ENCODE assay signal across 8 cellular contexts in genomic region chr19:47113446-47114348, GRCh38. TPM values are rescaled to one million over a fixed set of nuclear protein-coding genes. Genes with fewer than 3 reads are reported as not detected.
A peak's percentile ranks its signal among the peaks of the same experiment; 100 is the strongest.
DNase-seq lines count a peak whose midpoint lies in the region; ATAC-seq, FAIRE-seq and TF ChIP-seq lines count a peak whose summit lies in the region.

ZC3H4 (minus strand) TSS chr19:47113776; CDS start chr19:47112584, 1,192 bp downstream.

- FAIRE-seq in GM12891 (lab: Jason Lieb, UNC), result no peak
- peak; percentile 85 for FAIRE-seq in keratinocyte (lab: Jason Lieb, UNC)

- H3K4me3 Mint-ChIP-seq in activated CD4-positive, alpha-beta T cell treated with anti-CD3 and anti-CD28 coated beads for 36 hours, result peak within 1 kb of the TSS; percentile 93

- no peaks in the 10 kb centered on the region for H3K9me3 ChIP-seq in keratinocyte (ENCODE audit: control insufficient read depth, low read depth, low read length)

- peak within 1 kb of the TSS; percentile 82 for H2AFZ ChIP-seq in keratinocyte (ENCODE audit: control insufficient read depth, low read length)

- intact Hi-C loops in activated CD4-positive, alpha-beta T cell treated with anti-CD3 and anti-CD28 coated beads for 36 hours (cut with DNase I, micrococcal nuclease), result loop anchor here (1.0 to 10.0 kb wide), 29 partner anchors 17 to 1646 kb away; partner anchors contain the start of genes DHX34 (in 2 of the 2), SAE1 (in 2 of the 2), SLC1A5 (in 2 of the 2) and TMEM160 (in 2 of the 2)

- TF ChIP-seq POLR2A in GM12891 (IDR thresholded peaks at IDR 0.05; ENCODE audit: low read depth, low read length), result peak; percentile 69

- peak within 1 kb of the TSS; percentile 99 for H3K27ac ChIP-seq in keratinocyte (ENCODE audit: control insufficient read depth, insufficient read depth, low read length)

- H3K27ac Mint-ChIP-seq in activated CD4-positive, alpha-beta T cell treated with anti-CD3 and anti-CD28 coated beads for 36 hours, result peak within 1 kb of the TSS; percentile 100

- ATAC-seq in HG03432 (IDR thresholded peaks at IDR 0.05; ENCODE audit: unreplicated experiment) (peak; percentile 33), GM21786 (IDR thresholded peaks at IDR 0.05; ENCODE audit: unreplicated experiment) (no peak)
- ATAC-seq in activated CD4-positive, alpha-beta T cell treated with anti-CD3 and anti-CD28 coated beads for 36 hours, result peak; percentile 45

- no peak for TF ChIP-seq CTCF in keratinocyte (optimal IDR thresholded peaks at IDR 0.05 in 1 of 3, IDR thresholded peaks at IDR 0.05 in 1 of 3, conservative IDR thresholded peaks at IDR 0.05 in 1 of 3; ENCODE audit: extremely low read depth in 1 of 3, insufficient read depth in 2 of 3, low read length in 3 of 3)

- H3K4me1 ChIP-seq in keratinocyte (ENCODE audit: control insufficient read depth, extremely low read depth, insufficient read depth, low read length), result peaks cover 25% of the 10 kb centered on the region

- peak within 1 kb of the TSS; percentile 99 for H3K9ac ChIP-seq in keratinocyte (ENCODE audit: control insufficient read depth, extremely low read depth, insufficient read depth, low read length)

- dilution Hi-C loops in keratinocyte (cut with MboI; ENCODE audit: extremely low pct_ligation_motif_present, low sequenced_read_pairs), result no loop called here

- H3K27me3 Mint-ChIP-seq in activated CD4-positive, alpha-beta T cell treated with anti-CD3 and anti-CD28 coated beads for 36 hours, result no peaks in the 10 kb centered on the region

- H3K36me3 Mint-ChIP-seq in activated CD4-positive, alpha-beta T cell treated with anti-CD3 and anti-CD28 coated beads for 36 hours (ENCODE audit: low read depth), result peaks cover 28% of the 10 kb centered on the region

- peak within 1 kb of the TSS; percentile 93 for H3K4me2 ChIP-seq in keratinocyte (ENCODE audit: control insufficient read depth, extremely low read depth, insufficient read depth, low read depth, low read length)

- no peaks in the 10 kb centered on the region for H3K9me3 Mint-ChIP-seq in activated CD4-positive, alpha-beta T cell treated with anti-CD3 and anti-CD28 coated beads for 36 hours (ENCODE audit: low read depth)

- H3K4me1 Mint-ChIP-seq in activated CD4-positive, alpha-beta T cell treated with anti-CD3 and anti-CD28 coated beads for 36 hours, result peaks cover 20% of the 10 kb centered on the region

- no peaks in the 10 kb centered on the region for H4K20me1 ChIP-seq in keratinocyte (ENCODE audit: control insufficient read depth, extremely low read depth, insufficient read depth, low read length)

- peak within 1 kb of the TSS; percentile 87 to 99 (median 94) for H3K4me3 ChIP-seq in keratinocyte (ENCODE audit: control insufficient read depth in 2 of 3, extremely low read depth in 1 of 3, insufficient read depth in 2 of 3, low read depth in 1 of 3, low read length in 3 of 3)

- POLR2A ChIA-PET in activated CD4-positive, alpha-beta T cell treated with anti-CD3 and anti-CD28 coated beads for 36 hours (lab: Charles Lee), result interaction anchor here (0.6 to 2.0 kb wide), 26 partner anchors 8 to 333 kb away, joined by 3 to 17 read pairs (median 4); partner anchors contain the start of genes CCDC9, DHX34 and SAE1

- CTCF ChIA-PET in activated CD4-positive, alpha-beta T cell treated with anti-CD3 and anti-CD28 coated beads for 36 hours (lab: Charles Lee), result interaction anchor here (0.6 to 3.0 kb wide), 18 partner anchors 9 to 257 kb away, joined by 3 to 16 read pairs (median 4); partner anchors contain the start of genes DHX34 and SAE1

- DNase-seq in GM12891 (ENCODE audit: insufficient read length, low spot score) (peak; percentile 89), NCI-H524 treated with DMSO at 0.1 percent for 48 hours (lab: John Stamatoyannopoulos, UW) (peak; percentile 26), cerebellum (ENCODE audit: low spot score) (peak; percentile 94), keratinocyte (ENCODE audit: low read depth, low spot score) (peak; percentile 68)
- DNase-seq in activated CD4-positive, alpha-beta T cell treated with anti-CD3 and anti-CD28 coated beads for 36 hours, result peak; percentile 98
- DNase-seq in stimulated activated CD4-positive, alpha-beta T cell treated with anti-CD3 and anti-CD28 coated beads, Interleukin-15, amount 100 ng/mL, for 1 hour (ENCODE audit: low read depth in 1 of 2, low spot score in 1 of 2), result peak; percentile 87 to 93

- peaks cover 28% of the 10 kb centered on the region for H3K79me2 ChIP-seq in keratinocyte (ENCODE audit: control insufficient read depth, insufficient read depth, low read length)

- no peaks in the 10 kb centered on the region for H3K9me1 ChIP-seq in keratinocyte (ENCODE audit: control insufficient read depth, extremely low read depth, insufficient read depth, low read length)

- H3K36me3 ChIP-seq in keratinocyte (ENCODE audit: control insufficient read depth in 2 of 2, extremely low read depth in 1 of 2, insufficient read depth in 2 of 2, low read length in 2 of 2), result peaks cover 4 to 16% of the 10 kb centered on the region in 2 experiments

- no peaks in the 10 kb centered on the region for H3K27me3 ChIP-seq in keratinocyte (ENCODE audit: control insufficient read depth, extremely low read depth, insufficient read depth, low read length)

TF ChIP-seq in GM12891, 5 proteins besides CTCF, POLR2A, EP300 and RAD21:
- peak; percentile 49 for TF ChIP-seq POU2F2 (IDR thresholded peaks at IDR 0.05; ENCODE audit: low read depth, low read length)
- peak; percentile 72 for TF ChIP-seq POLR2AphosphoS5 (IDR thresholded peaks at IDR 0.05; ENCODE audit: low read depth, low read length)
- no peak for TF ChIP-seq SPI1 (IDR thresholded peaks at IDR 0.05; ENCODE audit: low read depth, low read length)
- peak; percentile 65; the same call in 1 of the 2 replicates for TF ChIP-seq TAF1 (IDR thresholded peaks at IDR 0.05; ENCODE audit: low read depth, low read length)

RNA-seq across cellular contexts. Expression of gene ZC3H4, which starts in this region (rescaled TPM):
- polyA plus RNA-seq in GM12891 (2012; ENCODE audit: low read depth, missing spikeins), result 14.9 TPM
- 100 to 1,000 TPM in 1 of 2 experiments, 10 to 100 TPM in 1; 88.6 to 128 TPM for total RNA-seq in activated CD4-positive, alpha-beta T cell treated with anti-CD3 and anti-CD28 coated beads for 36 hours
- total RNA-seq in cerebellum, result 16.8 TPM
- 2.9 to 12.6 TPM (median 5.6 TPM) in 3 replicates for polyA plus RNA-seq in keratinocyte
- polyA plus RNA-seq in keratinocyte (2011; ENCODE audit: low read depth), result 14.6 TPM
- 5.8 and 6.6 TPM in 2 replicates for polyA plus RNA-seq in keratinocyte (2011; cell fraction: cytosol; rRNA removed)
- polyA plus RNA-seq in keratinocyte (2011; cell fraction: nucleus; rRNA removed), result 21.0 and 21.7 TPM in 2 replicates
- 11.7 and 33.6 TPM in 2 replicates for polyA plus RNA-seq in keratinocyte (2012; ENCODE audit: low replicate concordance)
- polyA minus RNA-seq in keratinocyte, result 4.5 to 37.4 TPM (median 8.4 TPM) in 3 replicates
- polyA minus RNA-seq in keratinocyte (2011; cell fraction: cytosol; rRNA and poly(A)+ RNA removed), result 13.8 TPM
- 13.6 and 27.9 TPM in 2 replicates for polyA minus RNA-seq in keratinocyte (2011; cell fraction: nucleus; rRNA and poly(A)+ RNA removed)

Comparison
In these comparisons a context has a peak if more than half of its experiments do, and no peak if none do; other contexts are left out.
1. DNase-seq: peak in every context shown above with its lines; median percentile 98 in activated CD4-positive, alpha-beta T cell treated with anti-CD3 and anti-CD28 coated beads for 36 hours; 94 in cerebellum; 90 in stimulated activated CD4-positive, alpha-beta T cell treated with anti-CD3 and anti-CD28 coated beads, Interleukin-15, amount 100 ng/mL, for 1 hour; 89 in GM12891; 68 in keratinocyte; 26 in NCI-H524 treated with DMSO at 0.1 percent for 48 hours.